1 cellular context compared by ENCODE assay signal in the genomic region with DNA sequence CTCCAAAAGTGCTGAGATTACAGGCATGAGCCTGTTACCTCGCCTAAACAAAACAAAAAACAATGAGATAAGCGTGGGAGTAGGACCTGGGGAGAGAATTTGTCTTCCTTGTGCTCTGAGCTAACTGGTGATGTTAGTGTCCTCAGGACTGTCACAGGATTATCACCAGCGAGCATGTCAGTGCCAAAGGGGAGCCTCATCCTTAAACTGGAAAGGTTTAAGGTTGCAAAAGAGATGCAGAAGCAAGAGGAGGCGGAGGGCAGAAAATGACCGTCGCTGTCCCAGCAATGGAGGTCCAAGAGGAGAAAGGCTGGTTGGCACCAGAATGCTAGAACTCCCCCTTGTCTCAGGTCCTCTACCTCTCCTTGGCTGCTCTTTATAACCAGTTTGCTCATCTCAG.
TF ChIP-seq lines count a peak whose summit lies in the region.

No MANE protein-coding gene starts in this region.

TF ChIP-seq in K562, 482 proteins besides CTCF, POLR2A, EP300 and RAD21:
- TF ChIP-seq EGR1 (conservative IDR thresholded peaks at IDR 0.05) (peak; percentile 23; the same call in 1 of the 2 replicates), SMAD2 (IDR thresholded peaks at IDR 0.05; ENCODE audit: low read depth, low read length) (no peak)
TF ChIP-seq in K562: peak in this region for 1.
